Comparison of ENCODE assay signal across 8 cellular contexts in the genomic region with DNA sequence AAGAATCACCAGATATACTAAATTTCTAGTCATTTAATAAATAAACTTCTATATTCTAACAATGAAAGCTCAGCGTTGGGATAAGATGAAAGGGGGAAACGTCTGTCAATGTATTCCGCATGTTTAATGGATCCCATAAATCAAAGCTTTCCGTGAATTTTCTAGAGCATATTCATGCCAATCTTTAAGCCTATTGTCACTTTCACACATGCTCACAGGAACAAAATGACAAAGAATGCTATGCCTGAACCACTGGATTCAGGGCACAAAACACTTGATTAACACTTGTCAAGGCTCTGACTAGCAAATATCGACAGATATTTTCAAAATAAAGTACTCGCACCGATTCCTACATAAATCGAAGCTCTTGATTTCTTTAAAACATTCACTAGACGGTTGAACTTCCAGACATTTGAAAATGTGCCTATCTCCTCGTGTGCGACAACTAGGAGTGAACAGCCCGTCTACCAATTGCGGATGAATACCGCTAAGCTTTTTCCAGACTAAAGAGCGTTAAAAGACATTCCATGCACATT. TPM values are rescaled to one million over a fixed set of nuclear protein-coding genes. Genes with fewer than 3 reads are reported as not detected.
DNase-seq lines count a peak whose midpoint lies in the region; ATAC-seq and TF ChIP-seq lines count a peak whose summit lies in the region.

No MANE protein-coding gene starts in this region.

- H2BK12ac ChIP-seq in trophoblast cell (ENCODE audit: low read length): no peak overlapping the region

- H3K79me2 ChIP-seq in trophoblast cell (ENCODE audit: control insufficient read depth, insufficient read depth, low read length, poor library complexity): peaks cover 17% of the 10 kb centered on the region

- H3K9ac ChIP-seq in trophoblast cell (ENCODE audit: low read length): no peak overlapping the region

- H3K4me2 ChIP-seq in trophoblast cell (ENCODE audit: low read length): peak overlapping the region; percentile 67

- no peak for TF ChIP-seq CTCF in Panc1 (IDR thresholded peaks at IDR 0.05)

- peak overlapping the region; percentile 86 to 99 for H3K4me3 ChIP-seq in Panc1 (ENCODE audit: low read depth in 2 of 2, low read length in 2 of 2)
- H3K4me3 ChIP-seq in trophoblast cell (ENCODE audit: low read depth, low read length): no peak overlapping the region

- WGBS in trophoblast cell (ENCODE audit: extremely low coverage, insufficient coverage, insufficient read length): no CpG with 5 or more reads among the region's 15 CpGs

- CTCF ChIA-PET in Panc1 (lab: Charles Lee): no interaction called here

- ATAC-seq in activated T-cell treated with anti-CD3 and anti-CD28 coated beads, Interleukin-2, amount 50 U/mL, for 4 hours: no peak
- no peak for ATAC-seq in Panc1
- ATAC-seq in HG03025 (IDR thresholded peaks at IDR 0.05; ENCODE audit: low FRiP score, unreplicated experiment): no peak
- no peak for ATAC-seq in HG03442 (IDR thresholded peaks at IDR 0.05; ENCODE audit: unreplicated experiment)

- H3K27me3 ChIP-seq in Panc1 (ENCODE audit: control insufficient read depth, insufficient read depth, low read length) (no peaks in the 10 kb centered on the region), trophoblast cell (ENCODE audit: insufficient read depth, low read length) (no peaks in the 10 kb centered on the region)

- in situ Hi-C loops in Panc1 (cut with HindIII; ENCODE audit: low pct_unique_long_range_greater_than_20kb, low sequenced_read_pairs): no loop called here

- no TSS peak for BruUV-seq in Panc1 (replicated peaks; lab: Mats Ljungman, UMichigan)

- H2AFZ ChIP-seq in trophoblast cell (ENCODE audit: insufficient read depth, low read length, poor library complexity): no peak overlapping the region

- H4K12ac ChIP-seq in trophoblast cell (ENCODE audit: low read depth, low read length): no peak overlapping the region

- no peak overlapping the region for H4K8ac ChIP-seq in trophoblast cell (ENCODE audit: low read depth, low read length)

- no peaks in the 10 kb centered on the region for H3K27me3 Mint-ChIP-seq in activated T-cell treated with anti-CD3 and anti-CD28 coated beads, Interleukin-2, amount 50 U/mL, for 4 hours (ENCODE audit: low read depth)

- H3K79me1 ChIP-seq in trophoblast cell (ENCODE audit: low read length): peaks cover 19% of the 10 kb centered on the region

- peaks cover 69% of the 10 kb centered on the region for H3K4me1 Mint-ChIP-seq in activated T-cell treated with anti-CD3 and anti-CD28 coated beads, Interleukin-2, amount 50 U/mL, for 4 hours (ENCODE audit: low read depth)

- H3K27ac ChIP-seq in Panc1 (ENCODE audit: low read length) (peak overlapping the region; percentile 86), epithelial cell of prostate (peak overlapping the region; percentile 89), trophoblast cell (ENCODE audit: low read depth, low read length) (no peak overlapping the region)

- peak overlapping the region; percentile 99 for H4K91ac ChIP-seq in trophoblast cell (ENCODE audit: low read depth, low read length)

- H3K4me3 Mint-ChIP-seq in activated T-cell treated with anti-CD3 and anti-CD28 coated beads, Interleukin-2, amount 50 U/mL, for 4 hours: peak overlapping the region; percentile 99

- no peak overlapping the region for H2BK120ac ChIP-seq in trophoblast cell (ENCODE audit: insufficient read depth, low read length, poor library complexity)

- POLR2A ChIA-PET in Panc1 (lab: Charles Lee): interaction anchor here (0.5 kb wide), 1 partner anchor 27 kb away, joined by 3 read pairs; no protein-coding TSS in a partner anchor

- intact Hi-C loops in Panc1 (cut with micrococcal nuclease; ENCODE audit: unreplicated experiment): loop anchor here (5.0 to 10.0 kb wide), 2 partner anchors 184 to 258 kb away; no protein-coding TSS in a partner anchor

- H3K9me3 Mint-ChIP-seq in activated T-cell treated with anti-CD3 and anti-CD28 coated beads, Interleukin-2, amount 50 U/mL, for 4 hours: no peaks in the 10 kb centered on the region

- H3K4ac ChIP-seq in trophoblast cell (ENCODE audit: low read depth, low read length): peak overlapping the region; percentile 21

- H3K18ac ChIP-seq in trophoblast cell (ENCODE audit: low read length): no peak overlapping the region

- no peak overlapping the region for H3K14ac ChIP-seq in trophoblast cell (ENCODE audit: low read length)

- H3K23ac ChIP-seq in trophoblast cell (ENCODE audit: low read length): no peak overlapping the region

- H2BK5ac ChIP-seq in trophoblast cell (ENCODE audit: low read depth, low read length, poor library complexity): no peak overlapping the region

- H3K9me3 ChIP-seq in Panc1 (ENCODE audit: control insufficient read depth, insufficient read depth, low read depth, low read length) (no peaks in the 10 kb centered on the region), trophoblast cell (ENCODE audit: insufficient read depth, low read depth, low read length) (no peaks in the 10 kb centered on the region)

- no peak overlapping the region for H2AK5ac ChIP-seq in trophoblast cell (ENCODE audit: low read length)

- peaks cover 2% of the 10 kb centered on the region for H3K36me3 Mint-ChIP-seq in activated T-cell treated with anti-CD3 and anti-CD28 coated beads, Interleukin-2, amount 50 U/mL, for 4 hours (ENCODE audit: insufficient read depth)

- H3K36me3 ChIP-seq in Panc1 (ENCODE audit: control insufficient read depth, insufficient read depth, low read length): no peaks in the 10 kb centered on the region; the same call in 1 of the 2 replicates
- H3K36me3 ChIP-seq in trophoblast cell (ENCODE audit: control insufficient read depth in 1 of 2, insufficient read depth in 2 of 2, low read length in 2 of 2): peaks cover 0 to 2% of the 10 kb centered on the region in 2 experiments

- H3K4me1 ChIP-seq in Panc1 (ENCODE audit: control insufficient read depth, insufficient read depth, low read length): peaks cover 34% of the 10 kb centered on the region
- peaks cover 0 to 2% of the 10 kb centered on the region in 2 experiments for H3K4me1 ChIP-seq in trophoblast cell (ENCODE audit: control insufficient read depth in 1 of 2, insufficient read depth in 2 of 2, low read length in 2 of 2)

- no peak for DNase-seq in activated T-cell treated with anti-CD3 and anti-CD28 coated beads, Interleukin-2, amount 50 U/mL, for 4 hours
- no peak for DNase-seq in activated T-cell treated with anti-CD3 and anti-CD28 coated beads for 4 hours
- DNase-seq in Panc1 (ENCODE audit: low read depth, low spot score): no peak
- no peak for DNase-seq in epithelial cell of prostate (ENCODE audit: low read depth, low spot score)
- DNase-seq in trophoblast cell: peak in 1 of 2 donors; percentile 36
- no peak for DNase-seq in NCI-H2196 (lab: John Stamatoyannopoulos, UW; ENCODE audit: unreplicated experiment)

RNA-seq across cellular contexts. Expression of a gene that starts 1.8 kb away (rescaled TPM):
- total RNA-seq in activated T-cell treated with anti-CD3 and anti-CD28 coated beads, Interleukin-2, amount 50 U/mL, for 4 hours: 10 to 100 TPM; 78.3 to 81.1 (median 80.8) TPM
- total RNA-seq in Panc1 (2021; ENCODE audit: unreplicated experiment): 92.9 TPM
- polyA plus RNA-seq in Panc1 (2012; ENCODE audit: insufficient read length): 25.2 TPM
- 65.0 and 65.7 TPM in 2 replicates for polyA plus RNA-seq in trophoblast cell (2013)
